29 cellular contexts compared by ENCODE assay signal in the genomic region with DNA sequence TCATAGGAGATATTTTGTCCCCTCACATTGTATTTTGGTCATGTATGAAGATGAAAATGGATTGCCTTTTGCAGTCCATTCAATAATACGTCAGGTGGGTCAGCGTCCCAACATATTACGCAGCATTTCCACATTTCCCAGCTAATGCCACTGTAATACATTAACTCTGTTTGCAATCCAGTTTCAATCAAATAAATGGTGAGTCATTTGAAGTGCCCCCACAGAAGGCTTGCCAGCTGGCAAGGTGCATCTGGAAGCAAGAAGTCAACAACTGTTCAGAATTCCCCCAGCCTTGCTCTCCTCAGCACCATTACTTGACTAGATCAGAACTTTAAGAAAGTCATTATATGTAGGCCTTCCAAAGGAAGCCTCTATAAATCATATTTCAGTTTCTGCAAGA.
"Had no signal": no experiment of that assay in that cellular context is flagged by ENCODE, and none has a peak within 500 bp of the region (broad histone marks: within the 10 kb centered on the region; RNA-seq: fewer than 3 reads in every experiment).

No MANE protein-coding gene starts in this region.

- DNase-seq: activated B cell treated with CpG ODN at 0.5 μM for 24 hours; activated CD4-positive, alpha-beta T cell treated with anti-CD3 and anti-CD28 coated beads, Interleukin-2, amount 50 U/mL, for 1 hour; activated CD8-positive, alpha-beta T cell treated with anti-CD3 and anti-CD28 coated beads for 36 hours; activated gamma-delta T cell treated with Interleukin-2 at 50 U/mL for 16 hours; activated naive CD8-positive, alpha-beta T cell treated with anti-CD3 and anti-CD28 coated beads, Interleukin-2, amount 50 U/mL, for 24 hours; activated T-cell treated with anti-CD3 and anti-CD28 coated beads, Interleukin-2, amount 50 U/mL, for 4 hours; amygdala; caudate nucleus; foreskin keratinocyte; heart left ventricle; hypothalamus; immature natural killer cell; kidney; lower lobe of right lung; mesenchymal stem cell; retina; small intestine; stimulated activated CD4-positive, alpha-beta T cell treated with anti-CD3 and anti-CD28 coated beads, Interleukin-4, amount 100 ng/mL, for 24 hours; stimulated activated naive B cell treated with anti-CD40 and anti-IgM and Interleukin-4, amounts not matched to agents 10 μg/mL and 1 μg/mL and 100 μg/mL, for 72 hours; stomach; T-helper 17 cell; thyroid gland; upper lobe of right lung had no signal

- H3K36me3 Mint-ChIP-seq: activated naive CD4-positive, alpha-beta T cell treated with anti-CD3 and anti-CD28 coated beads, Interleukin-2, amount 50 U/mL, for 24 hours; immature natural killer cell; stimulated activated naive B cell treated with anti-CD40 and anti-IgM and Interleukin-4, amounts not matched to agents 10 μg/mL and 1 μg/mL and 100 μg/mL, for 72 hours had no signal

- H3K4me3 Mint-ChIP-seq: activated B cell treated with CpG ODN at 0.5 μM for 24 hours; activated CD8-positive, alpha-beta T cell treated with anti-CD3 and anti-CD28 coated beads for 36 hours; activated naive CD4-positive, alpha-beta T cell treated with anti-CD3 and anti-CD28 coated beads, Interleukin-2, amount 50 U/mL, for 24 hours; activated naive CD8-positive, alpha-beta T cell treated with anti-CD3 and anti-CD28 coated beads, Interleukin-2, amount 50 U/mL, for 24 hours; activated T-cell treated with anti-CD3 and anti-CD28 coated beads, Interleukin-2, amount 50 U/mL, for 4 hours; activated T-helper 17 cell treated with anti-CD3 and anti-CD28 coated beads, Interleukin-2, amount 50 U/mL, for 72 hours; immature natural killer cell; nephron; stimulated activated naive B cell treated with anti-CD40 and anti-IgM and Interleukin-4, amounts not matched to agents 10 μg/mL and 1 μg/mL and 100 μg/mL, for 72 hours; T-helper 17 cell had no signal

- H3K9me3 Mint-ChIP-seq: activated B cell treated with CpG ODN at 0.5 μM for 24 hours; activated CD8-positive, alpha-beta T cell treated with anti-CD3 and anti-CD28 coated beads for 36 hours; activated naive CD4-positive, alpha-beta T cell treated with anti-CD3 and anti-CD28 coated beads, Interleukin-2, amount 50 U/mL, for 24 hours; activated T-cell treated with anti-CD3 and anti-CD28 coated beads, Interleukin-2, amount 50 U/mL, for 4 hours; activated T-helper 17 cell treated with anti-CD3 and anti-CD28 coated beads, Interleukin-2, amount 50 U/mL, for 72 hours; immature natural killer cell; nephron; stimulated activated naive B cell treated with anti-CD40 and anti-IgM and Interleukin-4, amounts not matched to agents 10 μg/mL and 1 μg/mL and 100 μg/mL, for 72 hours had no signal

- H3K27ac Mint-ChIP-seq: activated B cell treated with CpG ODN at 0.5 μM for 24 hours; activated CD8-positive, alpha-beta T cell treated with anti-CD3 and anti-CD28 coated beads for 36 hours; activated naive CD4-positive, alpha-beta T cell treated with anti-CD3 and anti-CD28 coated beads, Interleukin-2, amount 50 U/mL, for 24 hours; activated naive CD8-positive, alpha-beta T cell treated with anti-CD3 and anti-CD28 coated beads, Interleukin-2, amount 50 U/mL, for 24 hours; activated T-helper 17 cell treated with anti-CD3 and anti-CD28 coated beads, Interleukin-2, amount 50 U/mL, for 72 hours; immature natural killer cell; nephron; progenitor cell of endocrine pancreas; stimulated activated naive B cell treated with anti-CD40 and anti-IgM and Interleukin-4, amounts not matched to agents 10 μg/mL and 1 μg/mL and 100 μg/mL, for 72 hours; T-helper 17 cell had no signal

- H3K4me1 Mint-ChIP-seq: activated B cell treated with CpG ODN at 0.5 μM for 24 hours; activated naive CD4-positive, alpha-beta T cell treated with anti-CD3 and anti-CD28 coated beads, Interleukin-2, amount 50 U/mL, for 24 hours; activated naive CD8-positive, alpha-beta T cell treated with anti-CD3 and anti-CD28 coated beads, Interleukin-2, amount 50 U/mL, for 24 hours; activated T-helper 17 cell treated with anti-CD3 and anti-CD28 coated beads, Interleukin-2, amount 50 U/mL, for 72 hours; immature natural killer cell; nephron; stimulated activated naive B cell treated with anti-CD40 and anti-IgM and Interleukin-4, amounts not matched to agents 10 μg/mL and 1 μg/mL and 100 μg/mL, for 72 hours; T-helper 17 cell had no signal

- ATAC-seq: activated CD8-positive, alpha-beta T cell treated with anti-CD3 and anti-CD28 coated beads for 36 hours; activated naive CD8-positive, alpha-beta T cell treated with anti-CD3 and anti-CD28 coated beads, Interleukin-2, amount 50 U/mL, for 24 hours; activated T-cell treated with anti-CD3 and anti-CD28 coated beads, Interleukin-2, amount 50 U/mL, for 4 hours; activated T-helper 17 cell treated with anti-CD3 and anti-CD28 coated beads, Interleukin-2, amount 50 U/mL, for 72 hours; esophagus mucosa; foreskin keratinocyte; heart left ventricle; lower lobe of right lung; sciatic nerve; stimulated activated naive B cell treated with anti-CD40 and anti-IgM and Interleukin-4, amounts not matched to agents 10 μg/mL and 1 μg/mL and 100 μg/mL, for 72 hours; T-helper 17 cell; upper lobe of right lung had no signal

- H3K27me3 Mint-ChIP-seq: activated CD8-positive, alpha-beta T cell treated with anti-CD3 and anti-CD28 coated beads for 36 hours had no signal
